19 cellular contexts compared by ENCODE assay signal in the genomic region with DNA sequence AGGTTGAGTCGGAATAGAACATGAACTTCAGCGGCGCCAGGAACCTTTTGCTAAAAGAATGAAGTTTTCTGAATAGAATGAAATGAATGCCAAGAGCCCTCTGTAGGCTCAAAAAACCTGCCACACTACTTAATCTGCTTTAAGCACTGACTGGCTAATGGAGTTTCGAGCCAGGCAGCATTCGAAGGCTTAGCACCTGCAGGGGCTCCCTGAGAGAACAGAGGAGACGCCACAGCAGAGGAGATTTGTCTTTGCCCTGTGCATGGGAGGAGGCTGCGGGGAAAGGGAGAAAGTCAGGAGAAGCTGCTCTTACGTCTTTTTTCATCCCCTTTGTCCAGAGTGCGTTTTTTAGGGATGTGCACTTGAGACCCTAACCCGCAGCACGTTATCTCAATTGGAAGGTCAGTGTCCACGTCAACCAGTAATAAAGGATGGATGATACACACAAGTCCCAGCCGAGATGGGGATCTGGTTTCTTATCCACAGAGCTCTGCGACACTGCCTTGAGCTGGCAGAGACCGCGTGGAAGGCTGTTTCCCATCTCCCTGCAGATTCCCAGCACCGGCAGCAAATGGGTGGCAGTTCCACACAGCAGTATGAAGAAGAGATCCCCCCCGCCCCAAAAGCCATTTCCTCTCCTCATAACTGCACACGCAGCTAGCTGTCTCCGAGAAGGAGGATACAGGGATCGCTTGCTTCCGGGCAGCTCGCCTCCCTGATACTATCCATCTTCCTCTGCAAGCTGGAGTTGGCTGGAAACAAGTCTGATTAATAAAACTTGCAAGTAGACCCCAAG.
DNase-seq lines count a peak whose midpoint lies in the region; TF ChIP-seq lines count a peak whose summit lies in the region.
"Had no signal": no experiment of that assay in that cellular context is flagged by ENCODE, and none has a peak within 500 bp of the region (broad histone marks: within the 10 kb centered on the region; RNA-seq: fewer than 3 reads in every experiment).

No MANE protein-coding gene starts in this region.

- no peaks in the 10 kb centered on the region for H3K27me3 ChIP-seq in neural cell (ENCODE audit: insufficient read depth, low read depth, low read length)
- no peaks in the 10 kb centered on the region for H3K27me3 ChIP-seq in GM23248 (replicated peaks; ENCODE audit: insufficient read depth)
- H3K27me3 ChIP-seq: BLaER1 had no signal

- H3K9me3 ChIP-seq in neural cell (ENCODE audit: low read length) (no peaks in the 10 kb centered on the region), GM23248 (ENCODE audit: low read depth) (no peaks in the 10 kb centered on the region)
- H3K9me3 ChIP-seq: BLaER1 had no signal

- no peaks in the 10 kb centered on the region for H3K36me3 Mint-ChIP-seq in type B pancreatic cell

- no peaks in the 10 kb centered on the region for H3K4me1 ChIP-seq in GM23248 (ENCODE audit: insufficient read depth)
- H3K4me1 ChIP-seq: BLaER1 had no signal

- in situ Hi-C loops in GM23248 (cut with MboI), result no loop called here

- H3K4me3 ChIP-seq in neural cell (ENCODE audit: low read length), result peak overlapping the region; percentile 43
- no peak overlapping the region for H3K4me3 ChIP-seq in GM23248
- H3K4me3 ChIP-seq: BLaER1, K562 had no signal

- H4K20me1 ChIP-seq in neural cell (ENCODE audit: insufficient read depth), result no peaks in the 10 kb centered on the region
- H4K20me1 ChIP-seq in GM23248 (ENCODE audit: insufficient read depth), result no peaks in the 10 kb centered on the region
- H4K20me1 ChIP-seq: BLaER1 had no signal

- H3K9me2 ChIP-seq in neural cell (ENCODE audit: insufficient read depth, low read length), result no peaks in the 10 kb centered on the region
- H3K9me2 ChIP-seq in GM23248 (ENCODE audit: insufficient read depth), result no peaks in the 10 kb centered on the region

- TF ChIP-seq EP300 in neural cell (conservative IDR thresholded peaks at IDR 0.05; ENCODE audit: poor library complexity, severe bottlenecking), result no peak

- H2AFZ ChIP-seq in neural cell (ENCODE audit: low read depth, low read length) (no peak overlapping the region), GM23248 (no peak overlapping the region)

- no peak overlapping the region for H3K4me3 Mint-ChIP-seq in type B pancreatic cell
- H3K4me3 Mint-ChIP-seq: CD4-positive, alpha-beta T cell; H9; HFFc6 had no signal

- H3K9ac ChIP-seq in neural cell (ENCODE audit: low read length) (peak overlapping the region; percentile 68), GM23248 (no peak overlapping the region)
- H3K9ac ChIP-seq: BLaER1 had no signal

- no peaks in the 10 kb centered on the region for H3F3A ChIP-seq in neural cell (ENCODE audit: insufficient read depth, low read length, poor library complexity, severe bottlenecking)
- H3F3A ChIP-seq in GM23248 (ENCODE audit: insufficient read depth), result no peaks in the 10 kb centered on the region

- H3K4me1 Mint-ChIP-seq in type B pancreatic cell (ENCODE audit: unreplicated experiment), result peaks cover 14% of the 10 kb centered on the region

- no peaks in the 10 kb centered on the region for H3K9me3 Mint-ChIP-seq in type B pancreatic cell
- H3K9me3 Mint-ChIP-seq: CD4-positive, alpha-beta T cell; H9 had no signal

- DNase-seq in NCI-H82 treated with DMSO at 0.1 percent for 48 hours (lab: John Stamatoyannopoulos, UW; ENCODE audit: unreplicated experiment) (peak; percentile 60), caudate nucleus (lab: John Stamatoyannopoulos, UW) (no peak), type B pancreatic cell (ENCODE audit: extremely low spot score, unreplicated experiment) (no peak), NOMO-1 treated with dmso at 0.1 percent for 144 hours (lab: John Stamatoyannopoulos, UW; ENCODE audit: unreplicated experiment) (no peak), GM23248 (no peak), NCI-H748 treated with DMSO at 0.1 percent for 48 hours (lab: John Stamatoyannopoulos, UW) (no peak)
- DNase-seq: CD4-positive, alpha-beta T cell; COR-L47; DMS 273 treated with DMSO at 0.1 percent for 48 hours; H9; HFFc6; NCI-H1092; NCI-H1436 treated with DMSO at 0.1 percent for 48 hours; NCI-H1930; Right ventricle myocardium superior had no signal

- H3K27ac ChIP-seq in caudate nucleus (ENCODE audit: low read depth, low read length) (peak overlapping the region; percentile 90), neural cell (ENCODE audit: low read length) (peak overlapping the region; percentile 92), GM23248 (no peak overlapping the region)
- H3K27ac ChIP-seq: BLaER1, HL-60 had no signal

- H3K36me3 ChIP-seq in neural cell (ENCODE audit: insufficient read depth, low read length) (no peaks in the 10 kb centered on the region), GM23248 (ENCODE audit: low read depth) (no peaks in the 10 kb centered on the region)
- H3K36me3 ChIP-seq: BLaER1 had no signal

- H3K4me2 ChIP-seq in neural cell (ENCODE audit: low read length) (peak overlapping the region; percentile 61), GM23248 (ENCODE audit: unreplicated experiment) (no peak overlapping the region)
- H3K4me2 ChIP-seq: BLaER1 had no signal

- no peaks in the 10 kb centered on the region for H3K79me2 ChIP-seq in neural cell (replicated peaks; ENCODE audit: insufficient read depth, low read length)
- H3K79me2 ChIP-seq in GM23248 (ENCODE audit: insufficient read depth), result no peaks in the 10 kb centered on the region

- peak overlapping the region; percentile 15 for H3K27ac Mint-ChIP-seq in type B pancreatic cell
- H3K27ac Mint-ChIP-seq: CD4-positive, alpha-beta T cell; H9; HFFc6 had no signal

- H3K27me3 Mint-ChIP-seq in type B pancreatic cell, result peaks cover 56% of the 10 kb centered on the region
- H3K27me3 Mint-ChIP-seq: CD4-positive, alpha-beta T cell had no signal

- TF ChIP-seq CTCF in neural cell (IDR thresholded peaks at IDR 0.05; ENCODE audit: poor library complexity, severe bottlenecking) (no peak), type B pancreatic cell (conservative IDR thresholded peaks at IDR 0.05) (no peak)

- WGBS in GM23248 (ENCODE audit: low coverage in 1 of 2, low lambda C conversion rate in 2 of 2, missing lambda C conversion rate in 2 of 2), 2 experiments, result 5 to 8% methylated on average over 20 to 22 of the region's 23 CpGs

- TF ChIP-seq RAD21 in neural cell (conservative IDR thresholded peaks at IDR 0.05), result no peak

TF ChIP-seq in neural cell, 6 proteins besides CTCF, POLR2A, EP300 and RAD21:
- TF ChIP-seq, protein P1, sequence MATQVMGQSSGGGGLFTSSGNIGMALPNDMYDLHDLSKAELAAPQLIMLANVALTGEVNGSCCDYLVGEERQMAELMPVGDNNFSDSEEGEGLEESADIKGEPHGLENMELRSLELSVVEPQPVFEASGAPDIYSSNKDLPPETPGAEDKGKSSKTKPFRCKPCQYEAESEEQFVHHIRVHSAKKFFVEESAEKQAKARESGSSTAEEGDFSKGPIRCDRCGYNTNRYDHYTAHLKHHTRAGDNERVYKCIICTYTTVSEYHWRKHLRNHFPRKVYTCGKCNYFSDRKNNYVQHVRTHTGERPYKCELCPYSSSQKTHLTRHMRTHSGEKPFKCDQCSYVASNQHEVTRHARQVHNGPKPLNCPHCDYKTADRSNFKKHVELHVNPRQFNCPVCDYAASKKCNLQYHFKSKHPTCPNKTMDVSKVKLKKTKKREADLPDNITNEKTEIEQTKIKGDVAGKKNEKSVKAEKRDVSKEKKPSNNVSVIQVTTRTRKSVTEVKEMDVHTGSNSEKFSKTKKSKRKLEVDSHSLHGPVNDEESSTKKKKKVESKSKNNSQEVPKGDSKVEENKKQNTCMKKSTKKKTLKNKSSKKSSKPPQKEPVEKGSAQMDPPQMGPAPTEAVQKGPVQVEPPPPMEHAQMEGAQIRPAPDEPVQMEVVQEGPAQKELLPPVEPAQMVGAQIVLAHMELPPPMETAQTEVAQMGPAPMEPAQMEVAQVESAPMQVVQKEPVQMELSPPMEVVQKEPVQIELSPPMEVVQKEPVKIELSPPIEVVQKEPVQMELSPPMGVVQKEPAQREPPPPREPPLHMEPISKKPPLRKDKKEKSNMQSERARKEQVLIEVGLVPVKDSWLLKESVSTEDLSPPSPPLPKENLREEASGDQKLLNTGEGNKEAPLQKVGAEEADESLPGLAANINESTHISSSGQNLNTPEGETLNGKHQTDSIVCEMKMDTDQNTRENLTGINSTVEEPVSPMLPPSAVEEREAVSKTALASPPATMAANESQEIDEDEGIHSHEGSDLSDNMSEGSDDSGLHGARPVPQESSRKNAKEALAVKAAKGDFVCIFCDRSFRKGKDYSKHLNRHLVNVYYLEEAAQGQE (IDR thresholded peaks at IDR 0.05; ENCODE audit: borderline replicate concordance), result peak; percentile 84
- TF ChIP-seq MXI1 (conservative IDR thresholded peaks at IDR 0.05; ENCODE audit: poor library complexity, severe bottlenecking), result no peak
